Comparison of ENCODE assay signal across 15 cellular contexts in genomic region chr2:27261241-27261925, GRCh38. TPM values are rescaled to one million over a fixed set of nuclear protein-coding genes. Genes with fewer than 3 reads are reported as not detected.
A peak's percentile ranks its signal among the peaks of the same experiment; 100 is the strongest.
DNase-seq lines count a peak whose midpoint lies in the region; ATAC-seq, FAIRE-seq and TF ChIP-seq lines count a peak whose summit lies in the region.
"Had no signal": no experiment of that assay in that cellular context is flagged by ENCODE, and none has a peak within 500 bp of the region (broad histone marks: within the 10 kb centered on the region; RNA-seq: fewer than 3 reads in every experiment).

No MANE protein-coding gene starts in this region.

- ATAC-seq in naive B cell (ENCODE audit: low read depth in 2 of 2): no peak
- no peak for ATAC-seq in GM21528 (IDR thresholded peaks at IDR 0.05; ENCODE audit: low FRiP score, unreplicated experiment)
- no peak for ATAC-seq in HG03097 (IDR thresholded peaks at IDR 0.05; ENCODE audit: low FRiP score, unreplicated experiment)

- no peak overlapping the region for H3K23ac ChIP-seq in H9 (ENCODE audit: insufficient read length, low read depth, low read length)

- H3K27me3 Mint-ChIP-seq in H9 (ENCODE audit: low read depth) (peaks cover 54% of the 10 kb centered on the region), astrocyte (ENCODE audit: low read depth, unreplicated experiment) (peaks cover 56% of the 10 kb centered on the region), naive B cell (peaks cover 56 to 71% (median 68%) of the 10 kb centered on the region in 3 donors)

- peak overlapping the region; percentile 95 for H3K4me2 ChIP-seq in BLaER1
- H3K4me2 ChIP-seq in H9 (ENCODE audit: insufficient read depth, insufficient read length, low read length): peak overlapping the region; percentile 46
- H3K4me2 ChIP-seq in astrocyte (ENCODE audit: low read length): no peak overlapping the region

- H3K36me3 Mint-ChIP-seq in H9 (ENCODE audit: insufficient read depth in 1 of 3, low read depth in 3 of 3): no peaks in the 10 kb centered on the region; a peak in 2 of 7 replicates
- H3K36me3 Mint-ChIP-seq in astrocyte (ENCODE audit: low read depth, unreplicated experiment): no peaks in the 10 kb centered on the region
- peaks cover 0 to 15% of the 10 kb centered on the region in 2 donors for H3K36me3 Mint-ChIP-seq in naive B cell

- H3K4me1 Mint-ChIP-seq in H9 (peaks cover 27 to 29% of the 10 kb centered on the region in 2 experiments), astrocyte (ENCODE audit: low read depth, unreplicated experiment) (peaks cover 3% of the 10 kb centered on the region), naive B cell (peaks cover 26 to 32% (median 27%) of the 10 kb centered on the region in 3 donors)

- no peak overlapping the region for H2BK5ac ChIP-seq in H9 (ENCODE audit: insufficient read length, low read length)

- H3K23me2 ChIP-seq in H9 (ENCODE audit: insufficient read length, low read depth, low read length, poor library complexity, severe bottlenecking): peaks cover 20% of the 10 kb centered on the region

- H2BK15ac ChIP-seq in H9 (ENCODE audit: low read depth, low read length): no peak overlapping the region

- H2AFZ ChIP-seq in H9 (ENCODE audit: low read length): no peak overlapping the region
- H2AFZ ChIP-seq in astrocyte (ENCODE audit: low read depth, low read length): no peak overlapping the region

- H3K27ac ChIP-seq in BLaER1 (no peak overlapping the region), H9 (ENCODE audit: insufficient read length, low read depth, low read length) (no peak overlapping the region), astrocyte (ENCODE audit: low read depth, low read length) (no peak overlapping the region)
- H3K27ac ChIP-seq: tibial nerve had no signal

- H3K4ac ChIP-seq in H9 (ENCODE audit: low read depth, low read length): no peak overlapping the region

- FAIRE-seq in astrocyte (lab: Jason Lieb, UNC): no peak
- FAIRE-seq: D721Med, endometrium, islet of Langerhans, RCC 7860 had no signal

- no peak for DNase-seq in H9
- no peak for DNase-seq in astrocyte (ENCODE audit: low read depth)
- DNase-seq in naive B cell: no peak
- DNase-seq in kidney glomerular epithelial cell (lab: John Stamatoyannopoulos, UW): no peak
- DNase-seq in central memory CD4-positive, alpha-beta T cell: no peak
- DNase-seq: stimulated activated CD4-positive, alpha-beta T cell treated with anti-CD3 and anti-CD28 coated beads, Interleukin-4, amount 100 ng/mL, for 4 hours had no signal

- peak overlapping the region; percentile 58 to 88 for H3K4me3 Mint-ChIP-seq in H9
- peak overlapping the region; percentile 72 for H3K4me3 Mint-ChIP-seq in astrocyte (ENCODE audit: unreplicated experiment)
- peak overlapping the region; percentile 43 to 93 (median 80) for H3K4me3 Mint-ChIP-seq in naive B cell

- H3K79me2 ChIP-seq in H9 (ENCODE audit: insufficient read depth, low read length) (no peaks in the 10 kb centered on the region), astrocyte (ENCODE audit: insufficient read depth, low read length) (no peaks in the 10 kb centered on the region)

- H3K9me3 ChIP-seq in BLaER1 (no peaks in the 10 kb centered on the region), H9 (ENCODE audit: control insufficient read depth, low read depth, low read length) (no peaks in the 10 kb centered on the region), astrocyte (ENCODE audit: insufficient read depth, low read depth, low read length) (peaks cover 2% of the 10 kb centered on the region)
- H3K9me3 ChIP-seq: tibial nerve had no signal

- H4K91ac ChIP-seq in H9 (ENCODE audit: insufficient read length, low read depth, low read length): no peak overlapping the region

- peaks cover 47% of the 10 kb centered on the region for H4K20me1 ChIP-seq in BLaER1
- no peaks in the 10 kb centered on the region for H4K20me1 ChIP-seq in H9 (ENCODE audit: control insufficient read depth, insufficient read depth, insufficient read length)
- H4K20me1 ChIP-seq in astrocyte (ENCODE audit: insufficient read depth, low read length): peaks cover 14% of the 10 kb centered on the region

- no peak overlapping the region for H4K5ac ChIP-seq in H9 (ENCODE audit: insufficient read length, low read depth, low read length)

- H3K9me3 Mint-ChIP-seq in H9 (no peaks in the 10 kb centered on the region; a peak in 2 of 5 replicates), astrocyte (ENCODE audit: unreplicated experiment) (peaks cover 3% of the 10 kb centered on the region), naive B cell (no peaks in the 10 kb centered on the region)

- H2BK20ac ChIP-seq in H9 (ENCODE audit: low read depth, low read length, poor library complexity, severe bottlenecking): no peak overlapping the region

- no peak overlapping the region for H3K18ac ChIP-seq in H9 (ENCODE audit: insufficient read length, low read depth, low read length)

- H3K56ac ChIP-seq in H9 (ENCODE audit: insufficient read length, low read depth, low read length): no peak overlapping the region

- TF ChIP-seq CTCF in H9 (conservative IDR thresholded peaks at IDR 0.05) (no peak), astrocyte (IDR thresholded peaks at IDR 0.05; ENCODE audit: insufficient read depth, low read depth, low read length) (no peak)

- H2BK120ac ChIP-seq in H9 (ENCODE audit: low read depth, low read length, poor library complexity, severe bottlenecking): no peak overlapping the region

- no peaks in the 10 kb centered on the region for H3K36me3 ChIP-seq in BLaER1
- no peaks in the 10 kb centered on the region for H3K36me3 ChIP-seq in astrocyte (ENCODE audit: insufficient read depth, low read length)
- H3K36me3 ChIP-seq: tibial nerve had no signal

- H2AK5ac ChIP-seq in H9 (ENCODE audit: insufficient read length, low read length): no peak overlapping the region

- H3K27ac Mint-ChIP-seq in H9 (no peak overlapping the region), astrocyte (ENCODE audit: unreplicated experiment) (no peak overlapping the region), naive B cell (peak overlapping the region in 1 of 6 donors; percentile 51)

- H3K79me1 ChIP-seq in H9 (ENCODE audit: insufficient read depth, low read depth, low read length, poor library complexity, severe bottlenecking): no peaks in the 10 kb centered on the region

- no peak overlapping the region for H3K14ac ChIP-seq in H9 (ENCODE audit: insufficient read depth, low read length)

- H4K8ac ChIP-seq in H9 (replicated peaks; ENCODE audit: insufficient read length, low read depth, low read length): no peak overlapping the region

- peaks cover 98% of the 10 kb centered on the region for H3K27me3 ChIP-seq in BLaER1
- peaks cover 36% of the 10 kb centered on the region; the same call in 1 of the 2 replicates for H3K27me3 ChIP-seq in H9 (ENCODE audit: insufficient read depth, low read length)
- peaks cover 61% of the 10 kb centered on the region for H3K27me3 ChIP-seq in astrocyte (ENCODE audit: insufficient read depth, low read length)

- no CpG with 5 or more reads among the region's 11 CpGs for WGBS in H9 (ENCODE audit: extremely low coverage, insufficient read length, low lambda C conversion rate)

- H3K4me1 ChIP-seq in BLaER1: peaks cover 35% of the 10 kb centered on the region
- no peaks in the 10 kb centered on the region; the same call in 1 of the 2 replicates for H3K4me1 ChIP-seq in H9 (ENCODE audit: insufficient read depth, low read length)
- H3K4me1 ChIP-seq in astrocyte (ENCODE audit: insufficient read depth, low read length): peaks cover 6% of the 10 kb centered on the region

- H3K4me3 ChIP-seq in BLaER1 (no peak overlapping the region), astrocyte (ENCODE audit: insufficient read depth, low read depth, low read length) (no peak overlapping the region)

- H3T11ph ChIP-seq in H9 (ENCODE audit: low read length): no peak overlapping the region

- H2BK12ac ChIP-seq in H9 (ENCODE audit: insufficient read length, low read depth, low read length): no peak overlapping the region

- H3K9ac ChIP-seq in BLaER1 (no peak overlapping the region), H9 (ENCODE audit: extremely low read depth, insufficient read length, low read length) (no peak overlapping the region), astrocyte (ENCODE audit: low read length) (no peak overlapping the region)

RNA-seq across cellular contexts. Expression of gene SLC30A3, which starts 1.5 kb away (rescaled TPM):
- total RNA-seq in H9 (2021) (2.5 and 3.4 TPM in 2 replicates), astrocyte (0.16 and 0.34 TPM in 2 replicates)
- under 1 TPM in 2 of 6 donors, not detected in 4; 0.06 to 0.16 TPM for polyA plus RNA-seq in naive B cell (ENCODE audit: low read depth in 6 of 6)
- total RNA-seq: omental fat pad had no signal

RNA-seq across cellular contexts. Expression of gene DNAJC5G, which starts 13.8 kb away (rescaled TPM):
- total RNA-seq in H9 (2021) (0.37 and 0.44 TPM in 2 replicates), astrocyte (not detected in 2 replicates)
- polyA plus RNA-seq in naive B cell (ENCODE audit: low read depth in 6 of 6): not detected

RNA-seq across cellular contexts. Expression of gene TRIM54, which starts 20.8 kb away (rescaled TPM):
- total RNA-seq in H9 (2021) (4.6 and 5.0 TPM in 2 replicates), astrocyte (not detected in 2 replicates)
- polyA plus RNA-seq in naive B cell (ENCODE audit: low read depth in 6 of 6): not detected

RNA-seq across cellular contexts. Expression of gene CAD, which starts 44.2 kb away (rescaled TPM):
- total RNA-seq in H9 (2021) (117 and 130 TPM in 2 replicates), astrocyte (50.7 and 51.2 TPM in 2 replicates)
- polyA plus RNA-seq in naive B cell (ENCODE audit: low read depth in 6 of 6): 10 to 100 TPM in 5 of 6 donors, 1 to 10 TPM in 1; 5.4 to 20.7 (median 14.0) TPM

RNA-seq across cellular contexts. Expression of gene UCN, which starts 46.9 kb away (rescaled TPM):
- total RNA-seq in H9 (2021) (0.77 and 1.5 TPM in 2 replicates), astrocyte (1.1 and 1.5 TPM in 2 replicates)
- 1 to 10 TPM in 1 of 6 donors, under 1 TPM in 3, not detected in 2; 0.55 to 1.4 (median 0.91) TPM for polyA plus RNA-seq in naive B cell (ENCODE audit: low read depth in 6 of 6)
